Comparison of ENCODE assay signal across 1 cellular context in the genomic region with DNA sequence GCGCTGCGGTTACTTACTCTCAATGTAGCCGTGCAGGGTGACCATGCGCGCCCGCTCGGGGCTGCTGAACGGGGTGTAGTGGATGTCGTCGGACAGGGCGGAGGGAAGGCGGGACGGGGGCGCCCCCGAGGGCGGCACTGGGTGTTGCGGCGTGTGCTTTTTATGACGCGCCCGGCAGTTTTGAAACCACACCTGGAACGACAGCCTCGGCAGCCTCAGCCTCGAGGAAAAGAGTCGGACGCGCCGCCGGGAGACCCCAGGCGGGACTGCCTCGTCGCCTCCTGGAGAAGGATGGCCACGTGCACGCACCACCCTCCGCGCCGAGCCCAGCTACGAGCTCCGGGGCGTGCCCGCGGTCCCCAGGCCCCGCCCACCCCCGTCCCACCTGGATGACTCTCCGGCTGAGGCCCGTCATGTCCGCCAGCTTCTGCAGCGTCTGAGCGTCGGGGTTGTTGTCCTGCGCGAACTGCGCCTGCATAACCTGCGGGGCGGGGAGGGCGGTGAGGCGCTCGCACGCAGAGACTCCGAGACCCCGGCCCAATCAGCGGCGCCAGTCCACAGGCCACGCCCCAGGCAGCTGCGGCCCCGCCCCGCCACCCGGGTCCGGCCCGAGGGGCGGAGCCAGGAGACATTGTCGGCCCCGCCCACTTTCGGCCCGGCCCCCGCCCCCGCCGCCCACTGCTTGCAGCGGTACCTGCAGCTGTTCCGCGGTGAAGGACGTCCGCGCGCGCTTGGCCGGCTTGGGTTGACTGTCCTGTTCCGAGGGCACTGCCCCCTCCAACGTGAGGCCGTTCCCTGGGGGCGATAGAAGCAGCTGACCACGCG.
A peak's percentile ranks its signal among the peaks of the same experiment; 100 is the strongest.
TF ChIP-seq lines count a peak whose summit lies in the region.

No MANE protein-coding gene starts in this region.

TF ChIP-seq in HepG2, 621 proteins besides CTCF, POLR2A, EP300 and RAD21 (continued from another document and continues in another):
- TF ChIP-seq GMEB1 (CRISPR knock-in tag; IDR thresholded peaks at IDR 0.05; ENCODE audit: borderline replicate concordance) (peak; percentile 44; the same call in 1 of the 2 replicates), MXD4 (CRISPR knock-in tag; IDR thresholded peaks at IDR 0.05) (peak; percentile 86), ATF5 (CRISPR knock-in tag; IDR thresholded peaks at IDR 0.05; ENCODE audit: low read depth) (no peak), ZNF772 (CRISPR knock-in tag; IDR thresholded peaks at IDR 0.05) (peak; percentile 63; the same call in 1 of the 2 replicates), FOXP4 (CRISPR knock-in tag; IDR thresholded peaks at IDR 0.05) (peak; percentile 25; the same call in 1 of the 2 replicates), ZNF607 (CRISPR knock-in tag; IDR thresholded peaks at IDR 0.05; ENCODE audit: borderline replicate concordance) (peak; percentile 88), E2F2 (CRISPR knock-in tag; IDR thresholded peaks at IDR 0.05; ENCODE audit: borderline replicate concordance) (0 out of 2 replicates have a peak, but pooled peaks have one; percentile 50), HES4 (CRISPR knock-in tag; IDR thresholded peaks at IDR 0.05; ENCODE audit: borderline replicate concordance) (no peak), TAF15 (IDR thresholded peaks at IDR 0.05; ENCODE audit: low read depth, low read length, poor library complexity, severe bottlenecking) (no peak), SP5 (CRISPR knock-in tag; IDR thresholded peaks at IDR 0.05; ENCODE audit: borderline replicate concordance, low read depth) (peak; percentile 21; the same call in 1 of the 2 replicates), ZBTB1 (CRISPR knock-in tag; IDR thresholded peaks at IDR 0.05; ENCODE audit: borderline replicate concordance) (no peak), ZNF574 (CRISPR knock-in tag; IDR thresholded peaks at IDR 0.05) (peak; percentile 57), ONECUT2 (CRISPR knock-in tag; IDR thresholded peaks at IDR 0.05) (0 out of 2 replicates have a peak, but pooled peaks have one; percentile 29), TAF1 (CRISPR knock-in tag; IDR thresholded peaks at IDR 0.05) (no peak; the same call in 1 of the 2 replicates), SYNCRIP (IDR thresholded peaks at IDR 0.05; ENCODE audit: insufficient read depth, low read depth, low read length) (no peak), ZHX2 (IDR thresholded peaks at IDR 0.05; ENCODE audit: low read depth) (no peak), ZHX2 (CRISPR knock-in tag; IDR thresholded peaks at IDR 0.05; ENCODE audit: borderline replicate concordance) (0 out of 2 replicates have a peak, but pooled peaks have one; percentile 35), RERE (CRISPR knock-in tag; IDR thresholded peaks at IDR 0.05; ENCODE audit: low read depth) (no peak), FOSL2 (CRISPR knock-in tag; IDR thresholded peaks at IDR 0.05) (peak; percentile 10; the same call in 1 of the 2 replicates), ZNF263 (CRISPR knock-in tag; IDR thresholded peaks at IDR 0.05) (0 out of 2 replicates have a peak, but pooled peaks have one; percentile 20), ZNF24 (IDR thresholded peaks at IDR 0.05) (no peak), NAIF1 (CRISPR knock-in tag; IDR thresholded peaks at IDR 0.05; ENCODE audit: borderline replicate concordance) (0 out of 2 replicates have a peak, but pooled peaks have one; percentile 31), GLI4 (CRISPR knock-in tag; IDR thresholded peaks at IDR 0.05; ENCODE audit: borderline replicate concordance) (0 out of 2 replicates have a peak, but pooled peaks have one; percentile 38), SALL2 (CRISPR knock-in tag; IDR thresholded peaks at IDR 0.05) (peak; percentile 85), NBN (conservative IDR thresholded peaks at IDR 0.05) (no peak), THAP11 (CRISPR knock-in tag; IDR thresholded peaks at IDR 0.05) (peak; percentile 29; the same call in 1 of the 2 replicates)
